ENCODE assay signal across 7 cellular contexts in genomic region chr17:82230627-82231311, GRCh38.
DNase-seq lines count a peak whose midpoint lies in the region; ATAC-seq and TF ChIP-seq lines count a peak whose summit lies in the region.

No MANE protein-coding gene starts in this region.

- peak overlapping the region; percentile 66 for H3K4me3 ChIP-seq in retinal pigment epithelial cell (ENCODE audit: low read length)

- DNase-seq in GM13977 (ENCODE audit: low spot score) (peak; percentile 91), SKM-1 (lab: John Stamatoyannopoulos, UW; ENCODE audit: unreplicated experiment) (peak; percentile 71), astrocyte of the hippocampus (ENCODE audit: low read depth, low spot score) (peak; percentile 92), hippocampal formation (lab: John Stamatoyannopoulos, UW) (peak; percentile 8 to 52), retinal pigment epithelial cell (ENCODE audit: low read depth) (no peak)

- in situ Hi-C loops in GM13977 (cut with MboI; ENCODE audit: low pct_unique_long_range_greater_than_20kb, low sequenced_read_pairs, unreplicated experiment) = no loop called here

- ATAC-seq in HG03045 (IDR thresholded peaks at IDR 0.05; ENCODE audit: unreplicated experiment) = peak; percentile 31
- ATAC-seq in HG03159 (IDR thresholded peaks at IDR 0.05; ENCODE audit: unreplicated experiment) = no peak

- TF ChIP-seq CTCF in GM13977 (IDR thresholded peaks at IDR 0.05; ENCODE audit: extremely low read depth, insufficient read depth, missing control alignments) (peak; percentile 24), retinal pigment epithelial cell (conservative IDR thresholded peaks at IDR 0.05; ENCODE audit: low read depth, low read length) (peak; percentile 29)
